In genomic region chr17:39252788-39253460, GRCh38 we compare ENCODE assay signal across 1 cellular context.
TF ChIP-seq lines count a peak whose summit lies in the region.

No MANE protein-coding gene starts in this region.

TF ChIP-seq in GM23338, 12 proteins besides CTCF, POLR2A, EP300 and RAD21 (continued from another document):
- TF ChIP-seq, protein P1, sequence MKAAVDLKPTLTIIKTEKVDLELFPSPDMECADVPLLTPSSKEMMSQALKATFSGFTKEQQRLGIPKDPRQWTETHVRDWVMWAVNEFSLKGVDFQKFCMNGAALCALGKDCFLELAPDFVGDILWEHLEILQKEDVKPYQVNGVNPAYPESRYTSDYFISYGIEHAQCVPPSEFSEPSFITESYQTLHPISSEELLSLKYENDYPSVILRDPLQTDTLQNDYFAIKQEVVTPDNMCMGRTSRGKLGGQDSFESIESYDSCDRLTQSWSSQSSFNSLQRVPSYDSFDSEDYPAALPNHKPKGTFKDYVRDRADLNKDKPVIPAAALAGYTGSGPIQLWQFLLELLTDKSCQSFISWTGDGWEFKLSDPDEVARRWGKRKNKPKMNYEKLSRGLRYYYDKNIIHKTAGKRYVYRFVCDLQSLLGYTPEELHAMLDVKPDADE (IDR thresholded peaks at IDR 0.05) = no peak
- no peak for TF ChIP-seq EZH2phosphoT487 (IDR thresholded peaks at IDR 0.05; ENCODE audit: unreplicated experiment)
